1 cellular context compared by ENCODE assay signal in the genomic region with DNA sequence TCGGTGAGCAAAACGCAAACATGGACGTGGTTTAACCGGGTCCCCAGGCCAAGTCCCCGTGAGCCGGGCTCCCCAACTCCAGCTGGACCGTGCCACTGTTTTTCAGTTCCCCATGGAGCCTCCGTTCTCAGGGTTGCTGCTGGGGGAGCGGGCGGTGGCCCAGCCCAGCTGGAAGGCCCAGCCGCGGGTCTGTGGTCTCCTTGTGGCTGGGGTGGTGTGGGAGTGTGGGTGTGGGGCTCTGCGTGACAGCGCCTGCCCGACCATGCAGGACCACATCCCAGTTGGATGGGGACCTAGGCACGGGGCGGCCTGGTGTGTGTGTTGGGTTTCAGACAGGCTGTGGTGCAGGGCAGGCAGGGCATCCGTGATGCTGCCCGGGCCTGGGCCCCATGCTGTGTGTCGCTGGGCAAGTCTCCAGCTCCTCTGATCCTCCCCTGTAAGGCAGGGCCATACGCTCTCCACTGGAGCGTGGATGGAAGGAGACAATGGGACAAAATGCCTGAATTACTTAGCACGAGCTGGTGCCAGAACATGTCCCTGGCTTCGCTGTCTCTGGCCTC.
TF ChIP-seq lines count a peak whose summit lies in the region.

No MANE protein-coding gene starts in this region.

TF ChIP-seq in SK-N-SH, 30 proteins besides CTCF, POLR2A, EP300 and RAD21 (continued from another document):
- TF ChIP-seq TEAD4 (IDR thresholded peaks at IDR 0.05; ENCODE audit: borderline replicate concordance, insufficient read depth) (no peak), CHD2 (IDR thresholded peaks at IDR 0.05; ENCODE audit: low read length, partially characterized antibody) (no peak), YY1 (IDR thresholded peaks at IDR 0.05; ENCODE audit: low read depth) (no peak), GATA2 (CRISPR knock-in tag; IDR thresholded peaks at IDR 0.05) (no peak)
